Comparison of ENCODE assay signal across 35 cellular contexts in the genomic region with DNA sequence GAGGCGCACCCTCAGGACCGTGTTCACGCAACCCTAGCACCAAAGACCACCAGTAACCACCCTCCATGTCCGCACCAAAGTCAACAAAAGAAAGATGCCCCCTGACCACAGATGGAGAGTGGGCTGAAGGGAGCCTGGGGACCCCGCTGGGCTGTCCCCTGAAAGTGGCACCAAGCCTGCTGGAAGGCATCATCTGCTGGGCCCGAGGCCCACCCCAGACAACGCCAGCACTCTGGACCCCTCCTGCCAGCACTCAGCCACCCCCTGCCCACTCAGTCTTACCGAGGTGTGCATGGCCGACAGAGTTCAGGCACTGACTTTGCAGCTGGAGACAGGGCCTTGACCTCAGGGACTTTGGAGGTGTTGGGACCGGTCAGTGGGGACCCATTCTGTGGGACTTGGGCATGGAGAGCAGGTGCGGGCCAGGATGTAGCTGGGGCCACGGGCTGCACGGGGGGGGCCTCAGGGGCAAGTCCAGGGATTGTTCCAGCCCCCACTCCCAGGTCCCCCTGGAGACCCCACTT. TPM values are rescaled to one million over a fixed set of nuclear protein-coding genes. Genes with fewer than 3 reads are reported as not detected.
"Had no signal": no experiment of that assay in that cellular context is flagged by ENCODE, and none has a peak within 500 bp of the region (broad histone marks: within the 10 kb centered on the region; RNA-seq: fewer than 3 reads in every experiment).

No MANE protein-coding gene starts in this region.

- DNase-seq: activated B cell treated with CpG ODN at 0.5 μM for 24 hours; activated CD4-positive, alpha-beta T cell treated with anti-CD3 and anti-CD28 coated beads for 48 hours; activated CD4-positive, alpha-beta T cell treated with anti-CD3 and anti-CD28 coated beads, Interleukin-2, amount 50 U/mL, for 1 hour; activated CD4-positive, alpha-beta T cell treated with anti-CD3 and anti-CD28 coated beads, Interleukin-2, amount 50 U/mL, for 48 hours; activated CD8-positive, alpha-beta memory T cell treated with anti-CD3 and anti-CD28 coated beads for 24 hours; activated CD8-positive, alpha-beta memory T cell treated with anti-CD3 and anti-CD28 coated beads, Interleukin-2, amount 50 U/mL, for 4 hours; activated CD8-positive, alpha-beta T cell treated with anti-CD3 and anti-CD28 coated beads for 36 hours; activated effector memory CD4-positive, alpha-beta T cell treated with anti-CD3 and anti-CD28 coated beads, Interleukin-2, amount 50 U/mL, for 16 hours; activated naive CD4-positive, alpha-beta T cell treated with anti-CD3 and anti-CD28 coated beads for 36 hours; activated naive CD8-positive, alpha-beta T cell treated with anti-CD3 and anti-CD28 coated beads, Interleukin-2, amount 10 ng/mL, durations not matched to agents 7 days and 5 days; activated T-cell treated with anti-CD3 and anti-CD28 coated beads, Interleukin-2, amount 50 U/mL, for 1 hour; activated T-cell treated with anti-CD3 and anti-CD28 coated beads, Interleukin-2, amount 50 U/mL, for 48 hours; brain microvascular endothelial cell; cortex of kidney; dermis blood vessel endothelial cell; effector CD4-positive, alpha-beta T cell; effector memory CD8-positive, alpha-beta T cell; erythroblast; foreskin keratinocyte; gastrocnemius medialis; glutamatergic neuron; heart left ventricle; T-helper 1 cell; T-helper 17 cell; T1000; WERI-Rb-1 had no signal

- H3K4me3 ChIP-seq: ascending aorta, esophagus muscularis mucosa, gastrocnemius medialis, heart left ventricle had no signal

- H3K9me3 Mint-ChIP-seq: activated B cell treated with CpG ODN at 0.5 μM for 24 hours; activated CD8-positive, alpha-beta T cell treated with anti-CD3 and anti-CD28 coated beads for 36 hours; activated naive CD4-positive, alpha-beta T cell treated with anti-CD3 and anti-CD28 coated beads for 36 hours; activated naive CD4-positive, alpha-beta T cell treated with anti-CD3 and anti-CD28 coated beads, Interleukin-2, amount 50 U/mL, for 24 hours; activated naive CD8-positive, alpha-beta T cell treated with anti-CD3 and anti-CD28 coated beads, Interleukin-2, amount 10 ng/mL, durations not matched to agents 7 days and 5 days; activated T-helper 1 cell treated with anti-CD3 and anti-CD28 coated beads, Interleukin-12 subunit alpha, Interleukin-12 subunit beta, Interleukin-2, Interleukin-4 antibody, amounts not matched to agents 30 ng/mL and 10 ng/mL and 1 ng/mL, durations not matched to agents 14 hours and 24 hours and 36 hours; activated T-helper 2 cell treated with anti-CD3 and anti-CD28 coated beads, Interferon-gamma antibody, Interleukin-2, Interleukin-4, amounts not matched to agents 10 μg/mL and 5 μg/mL and 100 μg/mL, durations not matched to agents 14 hours and 24 hours and 36 hours; central memory CD8-positive, alpha-beta T cell; effector memory CD8-positive, alpha-beta T cell; T-helper 2 cell treated with Interferon-gamma antibody and Interleukin-4, amounts not matched to agents 5 μg/mL and 100 μg/mL, for 36 hours had no signal

- H3K36me3 Mint-ChIP-seq: activated naive CD4-positive, alpha-beta T cell treated with anti-CD3 and anti-CD28 coated beads, Interleukin-2, amount 50 U/mL, for 24 hours; activated naive CD8-positive, alpha-beta T cell treated with anti-CD3 and anti-CD28 coated beads, Interleukin-2, amount 10 ng/mL, durations not matched to agents 7 days and 5 days had no signal

- H3K27ac ChIP-seq: ascending aorta, brain microvascular endothelial cell, esophagus muscularis mucosa, foreskin keratinocyte, gastrocnemius medialis, heart left ventricle, WERI-Rb-1 had no signal

- H3K4me3 Mint-ChIP-seq: activated B cell treated with CpG ODN at 0.5 μM for 24 hours; activated CD8-positive, alpha-beta T cell treated with anti-CD3 and anti-CD28 coated beads for 36 hours; activated naive CD4-positive, alpha-beta T cell treated with anti-CD3 and anti-CD28 coated beads for 36 hours; activated naive CD4-positive, alpha-beta T cell treated with anti-CD3 and anti-CD28 coated beads, Interleukin-2, amount 50 U/mL, for 24 hours; activated naive CD8-positive, alpha-beta T cell treated with anti-CD3 and anti-CD28 coated beads, Interleukin-2, amount 10 ng/mL, durations not matched to agents 7 days and 5 days; activated T-helper 1 cell treated with anti-CD3 and anti-CD28 coated beads, Interleukin-12 subunit alpha, Interleukin-12 subunit beta, Interleukin-2, Interleukin-4 antibody, amounts not matched to agents 30 ng/mL and 10 ng/mL and 1 ng/mL, durations not matched to agents 14 hours and 24 hours and 36 hours; central memory CD8-positive, alpha-beta T cell; effector memory CD8-positive, alpha-beta T cell; T-helper 17 cell; T-helper 2 cell treated with Interferon-gamma antibody and Interleukin-4, amounts not matched to agents 5 μg/mL and 100 μg/mL, for 36 hours had no signal

- H3K4me1 ChIP-seq: ascending aorta, foreskin keratinocyte, gastrocnemius medialis had no signal

- H3K9me3 ChIP-seq: ascending aorta, esophagus muscularis mucosa, gastrocnemius medialis, heart left ventricle had no signal

- H3K27me3 ChIP-seq: ascending aorta, brain microvascular endothelial cell had no signal

- H3K27me3 Mint-ChIP-seq: activated naive CD4-positive, alpha-beta T cell treated with anti-CD3 and anti-CD28 coated beads, Interleukin-2, amount 50 U/mL, for 24 hours had no signal

- ATAC-seq: activated CD4-positive, CD25-positive, alpha-beta regulatory T cell treated with anti-CD3 and anti-CD28 coated beads, Interleukin-2, amount 50 U/mL, for 24 hours; effector memory CD8-positive, alpha-beta T cell; T-helper 17 cell had no signal

- H3K36me3 ChIP-seq: ascending aorta, brain microvascular endothelial cell, esophagus muscularis mucosa, gastrocnemius medialis, heart left ventricle, WERI-Rb-1 had no signal

- H3K27ac Mint-ChIP-seq: activated B cell treated with CpG ODN at 0.5 μM for 24 hours; activated CD8-positive, alpha-beta T cell treated with anti-CD3 and anti-CD28 coated beads for 36 hours; activated naive CD4-positive, alpha-beta T cell treated with anti-CD3 and anti-CD28 coated beads for 36 hours; activated naive CD4-positive, alpha-beta T cell treated with anti-CD3 and anti-CD28 coated beads, Interleukin-2, amount 50 U/mL, for 24 hours; activated naive CD8-positive, alpha-beta T cell treated with anti-CD3 and anti-CD28 coated beads, Interleukin-2, amount 10 ng/mL, durations not matched to agents 7 days and 5 days; activated T-helper 1 cell treated with anti-CD3 and anti-CD28 coated beads, Interleukin-12 subunit alpha, Interleukin-12 subunit beta, Interleukin-2, Interleukin-4 antibody, amounts not matched to agents 30 ng/mL and 10 ng/mL and 1 ng/mL, durations not matched to agents 14 hours and 24 hours and 36 hours; activated T-helper 2 cell treated with anti-CD3 and anti-CD28 coated beads, Interferon-gamma antibody, Interleukin-2, Interleukin-4, amounts not matched to agents 10 μg/mL and 5 μg/mL and 100 μg/mL, durations not matched to agents 14 hours and 24 hours and 36 hours; effector memory CD8-positive, alpha-beta T cell; T-helper 17 cell; T-helper 2 cell treated with Interferon-gamma antibody and Interleukin-4, amounts not matched to agents 5 μg/mL and 100 μg/mL, for 36 hours had no signal

- H3K4me1 Mint-ChIP-seq: activated B cell treated with CpG ODN at 0.5 μM for 24 hours; activated naive CD4-positive, alpha-beta T cell treated with anti-CD3 and anti-CD28 coated beads, Interleukin-2, amount 50 U/mL, for 24 hours; central memory CD8-positive, alpha-beta T cell had no signal

RNA-seq across cellular contexts. Expression of gene TMEM179, which starts 34.4 kb away (rescaled TPM):
- total RNA-seq: activated B cell treated with CpG ODN at 0.5 μM for 24 hours; activated CD8-positive, alpha-beta T cell treated with anti-CD3 and anti-CD28 coated beads for 36 hours; activated naive CD8-positive, alpha-beta T cell treated with anti-CD3 and anti-CD28 coated beads, Interleukin-2, amount 10 ng/mL, durations not matched to agents 7 days and 5 days; ascending aorta; bronchial epithelial cell; dermis blood vessel endothelial cell; foreskin keratinocyte; gastrocnemius medialis; T-helper 17 cell had no signal
- polyA plus RNA-seq: foreskin keratinocyte had no signal

RNA-seq across cellular contexts. Expression of gene C14orf180, which starts 59.4 kb away (rescaled TPM):
- total RNA-seq: activated B cell treated with CpG ODN at 0.5 μM for 24 hours; activated CD8-positive, alpha-beta T cell treated with anti-CD3 and anti-CD28 coated beads for 36 hours; activated naive CD4-positive, alpha-beta T cell treated with anti-CD3 and anti-CD28 coated beads for 36 hours; activated naive CD8-positive, alpha-beta T cell treated with anti-CD3 and anti-CD28 coated beads, Interleukin-2, amount 10 ng/mL, durations not matched to agents 7 days and 5 days; activated T-helper 1 cell treated with anti-CD3 and anti-CD28 coated beads, Interleukin-12 subunit alpha, Interleukin-12 subunit beta, Interleukin-2, Interleukin-4 antibody, amounts not matched to agents 30 ng/mL and 10 ng/mL and 1 ng/mL, durations not matched to agents 14 hours and 24 hours and 36 hours; activated T-helper 2 cell treated with anti-CD3 and anti-CD28 coated beads, Interferon-gamma antibody, Interleukin-2, Interleukin-4, amounts not matched to agents 10 μg/mL and 5 μg/mL and 100 μg/mL, durations not matched to agents 14 hours and 24 hours and 36 hours; bronchial epithelial cell; dermis blood vessel endothelial cell; foreskin keratinocyte; T-helper 17 cell had no signal
- polyA plus RNA-seq: foreskin keratinocyte had no signal
